ENCODE assay signal across 15 cellular contexts in the genomic region with DNA sequence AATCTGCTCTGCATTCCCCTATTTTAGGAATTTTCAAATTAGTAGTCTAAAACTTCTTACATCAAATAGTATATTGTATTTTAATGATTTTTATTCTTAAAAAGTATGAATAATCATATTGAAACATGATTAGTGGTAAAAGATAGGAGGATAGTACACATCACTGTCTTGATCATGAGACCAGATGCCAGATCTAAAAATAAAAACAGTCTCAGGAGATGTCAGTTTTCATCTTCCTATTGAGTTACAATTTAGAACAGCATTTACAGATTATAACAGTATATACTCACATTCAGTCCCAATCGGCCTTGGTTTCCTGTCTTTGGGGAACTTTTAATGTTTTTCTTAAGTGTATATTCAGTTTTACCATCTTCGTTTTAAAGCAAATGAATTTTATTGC.
DNase-seq lines count a peak whose midpoint lies in the region; ATAC-seq and TF ChIP-seq lines count a peak whose summit lies in the region.
"Had no signal": no experiment of that assay in that cellular context is flagged by ENCODE, and none has a peak within 500 bp of the region (broad histone marks: within the 10 kb centered on the region; RNA-seq: fewer than 3 reads in every experiment).

No MANE protein-coding gene starts in this region.

- intact Hi-C loops in left ventricle myocardium inferior (cut with micrococcal nuclease) (no loop called here), left cardiac atrium (cut with DNase I) (loop anchor here in 1 of 2 donors (5.0 kb wide), 1 partner anchor 93 kb away; no protein-coding TSS in a partner anchor), stomach (cut with DNase I; ENCODE audit: low total_unique reads) (no loop called here)

- H3K36me3 ChIP-seq in left ventricle myocardium inferior = peaks cover 9% of the 10 kb centered on the region
- H3K36me3 ChIP-seq in stomach = peaks cover 0 to 39% (median 25%) of the 10 kb centered on the region in 4 donors

- TF ChIP-seq EP300 in stomach (IDR thresholded peaks at IDR 0.05) = no peak

- H3K4me1 ChIP-seq in left ventricle myocardium inferior (peaks cover 54% of the 10 kb centered on the region), stomach (peaks cover 0 to 35% (median 8%) of the 10 kb centered on the region in 4 donors)
- H3K4me1 ChIP-seq: SJCRH30 had no signal

- no peak for TF ChIP-seq POLR2A in stomach (IDR thresholded peaks at IDR 0.05)

- H3K27me3 ChIP-seq in left ventricle myocardium inferior (ENCODE audit: low read depth) = no peaks in the 10 kb centered on the region
- H3K27me3 ChIP-seq in stomach = no peaks in the 10 kb centered on the region
- H3K27me3 ChIP-seq: SJCRH30 had no signal

- peaks cover 0 to 3% (median 1%) of the 10 kb centered on the region in 3 donors for H3K27me3 Mint-ChIP-seq in immature natural killer cell (ENCODE audit: low read depth in 3 of 3)

- H3K9me3 ChIP-seq in left ventricle myocardium inferior (replicated peaks) = no peaks in the 10 kb centered on the region
- no peaks in the 10 kb centered on the region for H3K9me3 ChIP-seq in stomach
- H3K9me3 ChIP-seq: A549, SJCRH30 had no signal

- no peak overlapping the region for H3K4me3 Mint-ChIP-seq in immature natural killer cell
- H3K4me3 Mint-ChIP-seq in stimulated activated effector memory CD8-positive, alpha-beta T cell treated with anti-CD3 and anti-CD28 coated beads, Interleukin-12 subunit alpha, Interleukin-12 subunit beta, amount 100 ng/mL, for 72 hours = no peak overlapping the region
- H3K4me3 Mint-ChIP-seq: GM23338 had no signal

- TF ChIP-seq CTCF in left ventricle myocardium inferior (IDR thresholded peaks at IDR 0.05; ENCODE audit: borderline replicate concordance) (no peak), stomach (IDR thresholded peaks at IDR 0.05) (no peak)

- peaks cover 9 to 19% (median 10%) of the 10 kb centered on the region in 3 donors for H3K36me3 Mint-ChIP-seq in immature natural killer cell
- peaks cover 35% of the 10 kb centered on the region for H3K36me3 Mint-ChIP-seq in stimulated activated effector memory CD8-positive, alpha-beta T cell treated with anti-CD3 and anti-CD28 coated beads, Interleukin-12 subunit alpha, Interleukin-12 subunit beta, amount 100 ng/mL, for 72 hours

- H3K4me1 Mint-ChIP-seq in immature natural killer cell = peaks cover 22 to 61% of the 10 kb centered on the region in 2 donors
- H3K4me1 Mint-ChIP-seq in stimulated activated effector memory CD8-positive, alpha-beta T cell treated with anti-CD3 and anti-CD28 coated beads, Interleukin-12 subunit alpha, Interleukin-12 subunit beta, amount 100 ng/mL, for 72 hours = peaks cover 13% of the 10 kb centered on the region

- DNase-seq in left ventricle myocardium inferior = no peak
- DNase-seq in left cardiac atrium = no peak
- DNase-seq in immature natural killer cell = no peak
- no peak for DNase-seq in stimulated activated effector memory CD8-positive, alpha-beta T cell treated with anti-CD3 and anti-CD28 coated beads, Interleukin-12 subunit alpha, Interleukin-12 subunit beta, amount 100 ng/mL, for 72 hours (ENCODE audit: low spot score in 2 of 2)
- no peak for DNase-seq in stomach
- DNase-seq in NCI-H2107 treated with DMSO at 0.1 percent for 48 hours (lab: John Stamatoyannopoulos, UW; ENCODE audit: unreplicated experiment) = no peak
- DNase-seq: DMS 273 treated with DMSO at 0.1 percent for 48 hours, GDM1, NCI-H1092 treated with DMSO at 0.1 percent for 48 hours, NCI-H2081 treated with DMSO at 0.1 percent for 48 hours had no signal

- H3K9me3 Mint-ChIP-seq in immature natural killer cell = no peaks in the 10 kb centered on the region
- H3K9me3 Mint-ChIP-seq in stimulated activated effector memory CD8-positive, alpha-beta T cell treated with anti-CD3 and anti-CD28 coated beads, Interleukin-12 subunit alpha, Interleukin-12 subunit beta, amount 100 ng/mL, for 72 hours = no peaks in the 10 kb centered on the region
- H3K9me3 Mint-ChIP-seq: GM23338 had no signal

- H3K27ac Mint-ChIP-seq in immature natural killer cell = peak overlapping the region in 4 of 6 donors; percentile 8 to 66 (median 40)
- H3K27ac Mint-ChIP-seq in stimulated activated effector memory CD8-positive, alpha-beta T cell treated with anti-CD3 and anti-CD28 coated beads, Interleukin-12 subunit alpha, Interleukin-12 subunit beta, amount 100 ng/mL, for 72 hours = peak overlapping the region; percentile 55
- H3K27ac Mint-ChIP-seq: GM23338 had no signal

- H3K4me3 ChIP-seq in left ventricle myocardium inferior (no peak overlapping the region), stomach (no peak overlapping the region)
- H3K4me3 ChIP-seq: A549, GM23338, SJCRH30 had no signal

- no peak for ATAC-seq in left cardiac atrium
- ATAC-seq in HG03432 (IDR thresholded peaks at IDR 0.05; ENCODE audit: unreplicated experiment) = peak; percentile 5
- no peak for ATAC-seq in stimulated activated effector memory CD8-positive, alpha-beta T cell treated with anti-CD3 and anti-CD28 coated beads, Interleukin-12 subunit alpha, Interleukin-12 subunit beta, amount 100 ng/mL, for 72 hours
- ATAC-seq in GM21619 (IDR thresholded peaks at IDR 0.05; ENCODE audit: unreplicated experiment) = no peak

- WGBS in stomach, 5 donors = 63 to 77% (median 74%) methylated on average over 2 of the region's 2 CpGs

- H3K27ac ChIP-seq in left ventricle myocardium inferior (replicated peaks) (peak overlapping the region; percentile 67), stomach (peak overlapping the region in 1 of 5 donors; percentile 19)
- H3K27ac ChIP-seq: A549, SJCRH30 had no signal
